In genomic region chr7:101401390-101402080, GRCh38 we compare ENCODE assay signal across 2 cellular contexts.
TF ChIP-seq lines count a peak whose summit lies in the region.

No MANE protein-coding gene starts in this region.

TF ChIP-seq in GM23338, 12 proteins besides CTCF, POLR2A, EP300 and RAD21:
- TF ChIP-seq EZH2phosphoT487 (IDR thresholded peaks at IDR 0.05; ENCODE audit: unreplicated experiment) = no peak
- no peak for TF ChIP-seq REST (IDR thresholded peaks at IDR 0.05; ENCODE audit: unreplicated experiment)

TF ChIP-seq in endothelial cell of umbilical vein, 7 proteins besides CTCF, POLR2A, EP300 and RAD21:
- TF ChIP-seq EZH2 (IDR thresholded peaks at IDR 0.05; ENCODE audit: borderline replicate concordance, low read depth, low read length, severe bottlenecking) = peak; percentile 11
- TF ChIP-seq POLR2AphosphoS5 (IDR thresholded peaks at IDR 0.05; ENCODE audit: insufficient read depth, low read depth, low read length) = no peak
